In the genomic region with DNA sequence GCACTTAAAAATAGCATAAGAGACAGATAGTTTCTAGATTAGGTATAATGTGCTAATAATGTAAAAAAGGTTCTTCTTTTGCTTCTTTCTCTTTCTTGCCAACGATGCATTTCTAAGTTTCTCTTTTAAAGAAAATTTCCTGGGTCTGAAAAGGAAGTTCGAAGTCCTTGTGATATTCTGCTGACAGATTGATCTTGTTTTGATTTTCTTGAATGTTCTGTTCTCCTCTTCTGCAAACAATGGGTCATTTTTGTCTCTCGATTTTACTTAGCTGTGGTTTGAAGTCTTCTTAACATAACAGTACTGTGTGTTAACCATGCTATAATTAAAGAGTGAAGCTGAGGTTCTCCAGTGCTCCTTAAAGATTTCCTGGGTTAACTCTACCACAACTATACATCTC, we compare ENCODE assay signal across 8 cellular contexts.
DNase-seq lines count a peak whose midpoint lies in the region; ATAC-seq and TF ChIP-seq lines count a peak whose summit lies in the region.

No MANE protein-coding gene starts in this region.

- in situ Hi-C loops in GM13976 (cut with MboI; ENCODE audit: low sequenced_read_pairs, unreplicated experiment), result no loop called here

- DNase-seq in GM13976 (ENCODE audit: low spot score) (peak; percentile 29), coronary artery (ENCODE audit: low spot score) (no peak), SKM-1 treated with dmso at 0.1 percent for 144 hours (lab: John Stamatoyannopoulos, UW; ENCODE audit: unreplicated experiment) (no peak), NCI-H510A (lab: John Stamatoyannopoulos, UW) (no peak), activated gamma-delta T cell (lab: John Stamatoyannopoulos, UW) (no peak)
- no peak for DNase-seq in stimulated activated CD4-positive, alpha-beta T cell treated with anti-CD3 and anti-CD28 coated beads, Interleukin-2, amount 100 ng/mL, for 24 hours

- ATAC-seq in GM21381 (IDR thresholded peaks at IDR 0.05; ENCODE audit: unreplicated experiment) (peak; percentile 71), HG03342 (IDR thresholded peaks at IDR 0.05; ENCODE audit: unreplicated experiment) (peak; percentile 56)

- TF ChIP-seq CTCF in GM13976 (IDR thresholded peaks at IDR 0.05; ENCODE audit: borderline replicate concordance, control extremely low read depth, extremely low read depth, insufficient read depth, missing control alignments) (no peak), coronary artery (IDR thresholded peaks at IDR 0.05) (no peak)

- no peak overlapping the region for H3K4me3 ChIP-seq in coronary artery

- peak overlapping the region; percentile 41 to 56 for H3K27ac ChIP-seq in coronary artery
